In genomic region chrX:31297881-31298280, GRCh38 we compare ENCODE assay signal across 32 cellular contexts.
"Had no signal": no experiment of that assay in that cellular context is flagged by ENCODE, and none has a peak within 500 bp of the region (broad histone marks: within the 10 kb centered on the region; RNA-seq: fewer than 3 reads in every experiment).

No MANE protein-coding gene starts in this region.

- H3K36me3 ChIP-seq: ascending aorta, SJSA1 had no signal

- H3K9ac ChIP-seq: SK-N-SH had no signal

- H3K4me1 ChIP-seq: ascending aorta, SJSA1 had no signal

- H3K27ac ChIP-seq: ascending aorta, PC-9, SJSA1 had no signal

- H2AFZ ChIP-seq: PC-9 had no signal

- DNase-seq: activated CD4-positive, alpha-beta T cell treated with anti-CD3 and anti-CD28 coated beads for 36 hours; activated CD4-positive, alpha-beta T cell treated with anti-CD3 and anti-CD28 coated beads, Interleukin-2, amount 10 ng/mL, durations not matched to agents 7 days and 5 days; activated CD4-positive, alpha-beta T cell treated with anti-CD3 and anti-CD28 coated beads, Interleukin-2, amount 50 U/mL, for 48 hours; activated CD8-positive, alpha-beta T cell treated with anti-CD3 and anti-CD28 coated beads, Interleukin-2, amount 10 ng/mL, durations not matched to agents 7 days and 5 days; activated gamma-delta T cell; activated naive CD4-positive, alpha-beta T cell treated with Interleukin-2 at 50 U/mL for 16 hours; activated naive CD8-positive, alpha-beta T cell treated with anti-CD3 and anti-CD28 coated beads, Interleukin-2, amount 10 ng/mL, durations not matched to agents 7 days and 5 days; activated T-cell treated with anti-CD3 and anti-CD28 coated beads, Interleukin-2, amount 50 U/mL, for 24 hours; amygdala; central memory CD4-positive, alpha-beta T cell; Kasumi-1; KG1; MM.1S; MV-4-11; NCI-H1092; NCI-H1417; NCI-H146; NCI-H187; NCI-H2029 treated with DMSO at 0.1 percent for 48 hours; NCI-H2107; NCI-H345; NCI-H510A; NCI-H526; NCI-H748 treated with DMSO at 0.1 percent for 48 hours; NK-92 treated with Interleukin-12 subunit alpha and Interleukin-12 subunit beta, amount 100 ng/mL, for 24 hours; PC-9; SHP77; SK-N-SH had no signal

- H3K27me3 ChIP-seq: ascending aorta, SJSA1 had no signal

- H3K9me3 ChIP-seq: ascending aorta, SJSA1, SK-N-SH had no signal

- ATAC-seq: activated CD4-positive, alpha-beta T cell treated with anti-CD3 and anti-CD28 coated beads for 36 hours; activated CD4-positive, CD25-positive, alpha-beta regulatory T cell treated with anti-CD3 and anti-CD28 coated beads, Interleukin-2, amount 50 U/mL, for 24 hours; activated CD8-positive, alpha-beta T cell treated with anti-CD3 and anti-CD28 coated beads, Interleukin-2, amount 10 ng/mL, durations not matched to agents 7 days and 5 days; WTC11 had no signal

- H3K4me3 ChIP-seq: ascending aorta, PC-9, SJSA1 had no signal

- H3K4me2 ChIP-seq: PC-9, SK-N-SH had no signal
